ENCODE assay signal across 17 cellular contexts in the genomic region with DNA sequence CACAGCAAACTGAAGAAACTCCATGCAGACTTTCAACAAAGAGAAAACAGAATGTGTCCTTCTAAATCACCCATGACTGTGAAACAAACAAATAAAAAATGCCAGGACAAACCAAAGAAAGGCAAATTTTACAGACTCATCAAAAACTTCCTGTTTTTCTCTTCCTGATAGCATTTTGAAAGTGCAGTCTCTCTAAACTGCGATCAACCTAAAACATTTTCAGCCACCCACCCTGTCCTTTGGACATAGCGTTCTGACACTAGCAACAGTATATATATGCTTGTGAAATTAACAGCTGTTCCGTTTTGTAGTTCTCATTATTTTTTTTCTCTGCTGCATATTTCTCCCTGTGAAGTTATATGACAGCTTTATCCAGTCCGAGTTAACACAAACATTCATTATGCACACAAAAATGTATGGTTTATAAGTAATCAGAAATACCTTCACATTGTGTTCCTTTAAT.
DNase-seq lines count a peak whose midpoint lies in the region; ATAC-seq, FAIRE-seq and TF ChIP-seq lines count a peak whose summit lies in the region.
"Had no signal": no experiment of that assay in that cellular context is flagged by ENCODE, and none has a peak within 500 bp of the region (broad histone marks: within the 10 kb centered on the region; RNA-seq: fewer than 3 reads in every experiment).

No MANE protein-coding gene starts in this region.

- peaks cover 30% of the 10 kb centered on the region for H3K36me3 Mint-ChIP-seq in astrocyte (ENCODE audit: low read depth, unreplicated experiment)
- no peaks in the 10 kb centered on the region for H3K36me3 Mint-ChIP-seq in activated CD4-positive, alpha-beta T cell treated with anti-CD3 and anti-CD28 coated beads for 36 hours (ENCODE audit: low read depth)
- H3K36me3 Mint-ChIP-seq in immature natural killer cell, result no peaks in the 10 kb centered on the region
- H3K36me3 Mint-ChIP-seq: stimulated activated memory B cell treated with anti-CD40 and anti-IgM and Interleukin-4, amounts not matched to agents 10 μg/mL and 1 μg/mL and 100 μg/mL, for 72 hours had no signal

- intact Hi-C loops in activated CD4-positive, alpha-beta T cell treated with anti-CD3 and anti-CD28 coated beads for 36 hours (cut with DNase I, micrococcal nuclease), result no loop called here

- H3K36me3 ChIP-seq in astrocyte (ENCODE audit: insufficient read depth, low read length) (peaks cover 82% of the 10 kb centered on the region), smooth muscle cell (ENCODE audit: low read depth) (peaks cover 31% of the 10 kb centered on the region)

- no peaks in the 10 kb centered on the region for H3K9me3 ChIP-seq in astrocyte (ENCODE audit: insufficient read depth, low read depth, low read length)
- no peaks in the 10 kb centered on the region for H3K9me3 ChIP-seq in smooth muscle cell (replicated peaks; ENCODE audit: low read depth)

- H3K9ac ChIP-seq in astrocyte (ENCODE audit: low read length) (peak overlapping the region; percentile 81), smooth muscle cell (ENCODE audit: low read depth) (peak overlapping the region; percentile 77)

- DNase-seq in MV-4-11 (lab: John Stamatoyannopoulos, UW), result peak; percentile 10
- DNase-seq in astrocyte (ENCODE audit: low read depth), result no peak
- peak; percentile 18 for DNase-seq in inferior parietal cortex (ENCODE audit: extremely low spot score)
- DNase-seq in smooth muscle cell (lab: John Stamatoyannopoulos, UW; ENCODE audit: unreplicated experiment), result no peak
- no peak for DNase-seq in activated CD4-positive, alpha-beta T cell treated with anti-CD3 and anti-CD28 coated beads for 36 hours
- no peak for DNase-seq in immature natural killer cell
- DNase-seq in NCI-H146 treated with DMSO at 0.1 percent for 48 hours (lab: John Stamatoyannopoulos, UW; ENCODE audit: unreplicated experiment), result no peak
- no peak for DNase-seq in left lobe of liver (ENCODE audit: low spot score)
- DNase-seq: activated CD8-positive, alpha-beta memory T cell treated with anti-CD3 and anti-CD28 coated beads for 24 hours; C1 segment of cervical spinal cord; DMS53; NCI-H2029; NCI-H510A treated with DMSO at 0.1 percent for 48 hours; PC-9 had no signal

- CTCF ChIA-PET in activated CD4-positive, alpha-beta T cell treated with anti-CD3 and anti-CD28 coated beads for 36 hours (lab: Charles Lee), result no interaction called here

- 65% methylated on average over 4 of the region's 4 CpGs for WGBS in smooth muscle cell (ENCODE audit: low lambda C conversion rate)

- no peak for FAIRE-seq in astrocyte (lab: Jason Lieb, UNC)

- H3K27ac ChIP-seq in astrocyte (ENCODE audit: low read depth, low read length) (peak overlapping the region; percentile 96), smooth muscle cell (ENCODE audit: low read depth) (peak overlapping the region; percentile 96)
- H3K27ac ChIP-seq: PC-9 had no signal

- no peak overlapping the region for H3K4me3 Mint-ChIP-seq in astrocyte (ENCODE audit: unreplicated experiment)
- no peak overlapping the region for H3K4me3 Mint-ChIP-seq in activated CD4-positive, alpha-beta T cell treated with anti-CD3 and anti-CD28 coated beads for 36 hours
- no peak overlapping the region for H3K4me3 Mint-ChIP-seq in immature natural killer cell
- H3K4me3 Mint-ChIP-seq: mesothelial cell of epicardium; stimulated activated memory B cell treated with anti-CD40 and anti-IgM and Interleukin-4, amounts not matched to agents 10 μg/mL and 1 μg/mL and 100 μg/mL, for 72 hours; type B pancreatic cell had no signal

- H2AFZ ChIP-seq in astrocyte (ENCODE audit: low read depth, low read length), result no peak overlapping the region
- H2AFZ ChIP-seq in smooth muscle cell (ENCODE audit: low read depth), result no peak overlapping the region
- H2AFZ ChIP-seq: PC-9 had no signal

- TF ChIP-seq CTCF in astrocyte (IDR thresholded peaks at IDR 0.05; ENCODE audit: insufficient read depth, low read depth, low read length), result no peak
- no peak for TF ChIP-seq CTCF in smooth muscle cell (IDR thresholded peaks at IDR 0.05; ENCODE audit: borderline replicate concordance, insufficient read depth, poor library complexity, severe bottlenecking)

- H3K27ac Mint-ChIP-seq in astrocyte (ENCODE audit: unreplicated experiment) (peak overlapping the region; percentile 96), immature natural killer cell (no peak overlapping the region)
- no peak overlapping the region for H3K27ac Mint-ChIP-seq in activated CD4-positive, alpha-beta T cell treated with anti-CD3 and anti-CD28 coated beads for 36 hours
- H3K27ac Mint-ChIP-seq: mesothelial cell of epicardium; stimulated activated memory B cell treated with anti-CD40 and anti-IgM and Interleukin-4, amounts not matched to agents 10 μg/mL and 1 μg/mL and 100 μg/mL, for 72 hours; type B pancreatic cell had no signal

- peaks cover 26% of the 10 kb centered on the region for H3K4me1 Mint-ChIP-seq in astrocyte (ENCODE audit: low read depth, unreplicated experiment)
- no peaks in the 10 kb centered on the region for H3K4me1 Mint-ChIP-seq in activated CD4-positive, alpha-beta T cell treated with anti-CD3 and anti-CD28 coated beads for 36 hours
- H3K4me1 Mint-ChIP-seq in immature natural killer cell, result no peaks in the 10 kb centered on the region
- H3K4me1 Mint-ChIP-seq: stimulated activated memory B cell treated with anti-CD40 and anti-IgM and Interleukin-4, amounts not matched to agents 10 μg/mL and 1 μg/mL and 100 μg/mL, for 72 hours had no signal

- peaks cover 28% of the 10 kb centered on the region for H3K4me1 ChIP-seq in astrocyte (ENCODE audit: insufficient read depth, low read length)
- H3K4me1 ChIP-seq in smooth muscle cell (ENCODE audit: low read depth), result no peaks in the 10 kb centered on the region

- H3K4me3 ChIP-seq in astrocyte (ENCODE audit: insufficient read depth, low read depth, low read length) (no peak overlapping the region), smooth muscle cell (no peak overlapping the region)
- H3K4me3 ChIP-seq: PC-9 had no signal

- POLR2A ChIA-PET in activated CD4-positive, alpha-beta T cell treated with anti-CD3 and anti-CD28 coated beads for 36 hours (lab: Charles Lee), result interaction anchor here (0.6 kb wide), 1 partner anchor 9 kb away, joined by 7 read pairs; no protein-coding TSS in a partner anchor

- ATAC-seq in activated CD4-positive, alpha-beta T cell treated with anti-CD3 and anti-CD28 coated beads for 36 hours, result no peak
- ATAC-seq in left lobe of liver, result no peak
- ATAC-seq: stimulated activated memory B cell treated with anti-CD40 and anti-IgM and Interleukin-4, amounts not matched to agents 10 μg/mL and 1 μg/mL and 100 μg/mL, for 72 hours had no signal

- H3K4me2 ChIP-seq in astrocyte (ENCODE audit: low read length) (peak overlapping the region; percentile 74), smooth muscle cell (peak overlapping the region; percentile 70)
- H3K4me2 ChIP-seq: PC-9 had no signal

- H3F3A ChIP-seq in smooth muscle cell (ENCODE audit: low read depth), result no peaks in the 10 kb centered on the region

- no peaks in the 10 kb centered on the region for H4K20me1 ChIP-seq in astrocyte (ENCODE audit: insufficient read depth, low read length)
- no peaks in the 10 kb centered on the region for H4K20me1 ChIP-seq in smooth muscle cell (ENCODE audit: low read depth)

- H3K27me3 Mint-ChIP-seq in astrocyte (ENCODE audit: low read depth, unreplicated experiment), result no peaks in the 10 kb centered on the region
- H3K27me3 Mint-ChIP-seq in activated CD4-positive, alpha-beta T cell treated with anti-CD3 and anti-CD28 coated beads for 36 hours, result no peaks in the 10 kb centered on the region
- H3K27me3 Mint-ChIP-seq in immature natural killer cell (ENCODE audit: low read depth in 3 of 3), result peaks cover 2 to 3% (median 3%) of the 10 kb centered on the region in 3 donors
- H3K27me3 Mint-ChIP-seq: stimulated activated memory B cell treated with anti-CD40 and anti-IgM and Interleukin-4, amounts not matched to agents 10 μg/mL and 1 μg/mL and 100 μg/mL, for 72 hours; type B pancreatic cell had no signal

- H3K9me3 Mint-ChIP-seq in astrocyte (ENCODE audit: unreplicated experiment), result no peaks in the 10 kb centered on the region
- no peaks in the 10 kb centered on the region for H3K9me3 Mint-ChIP-seq in activated CD4-positive, alpha-beta T cell treated with anti-CD3 and anti-CD28 coated beads for 36 hours (ENCODE audit: low read depth)
- no peaks in the 10 kb centered on the region for H3K9me3 Mint-ChIP-seq in immature natural killer cell
- H3K9me3 Mint-ChIP-seq: mesothelial cell of epicardium; stimulated activated memory B cell treated with anti-CD40 and anti-IgM and Interleukin-4, amounts not matched to agents 10 μg/mL and 1 μg/mL and 100 μg/mL, for 72 hours; type B pancreatic cell had no signal

- no peaks in the 10 kb centered on the region for H3K79me2 ChIP-seq in astrocyte (ENCODE audit: insufficient read depth, low read length)
- no peaks in the 10 kb centered on the region for H3K79me2 ChIP-seq in smooth muscle cell (ENCODE audit: low read depth)

- H3K27me3 ChIP-seq in astrocyte (ENCODE audit: insufficient read depth, low read length) (no peaks in the 10 kb centered on the region), smooth muscle cell (ENCODE audit: low read depth) (no peaks in the 10 kb centered on the region)

Comparison
In these comparisons a context has a peak if more than half of its experiments do, and no peak if none do; other contexts are left out.
1. DNase-seq: peak in MV-4-11 (single experiment) and inferior parietal cortex (single experiment); none in astrocyte (single experiment), smooth muscle cell (single experiment), activated CD4-positive, alpha-beta T cell treated with anti-CD3 and anti-CD28 coated beads for 36 hours (single experiment), immature natural killer cell (0 of 3), NCI-H146 treated with DMSO at 0.1 percent for 48 hours (single experiment) and left lobe of liver (single experiment).